In genomic region chr13:46782066-46782465, GRCh38 we compare ENCODE assay signal across 21 cellular contexts. TPM values are rescaled to one million over a fixed set of nuclear protein-coding genes. Genes with fewer than 3 reads are reported as not detected.
A peak's percentile ranks its signal among the peaks of the same experiment; 100 is the strongest.
DNase-seq lines count a peak whose midpoint lies in the region; ATAC-seq and FAIRE-seq lines count a peak whose summit lies in the region.
"Had no signal": no experiment of that assay in that cellular context is flagged by ENCODE, and none has a peak within 500 bp of the region (broad histone marks: within the 10 kb centered on the region; RNA-seq: fewer than 3 reads in every experiment).

No MANE protein-coding gene starts in this region.

- DNase-seq in frontal cortex (ENCODE audit: low spot score in 2 of 2) (no peak), small intestine (no peak)
- no peak for DNase-seq in stimulated activated CD4-positive, alpha-beta T cell treated with anti-CD3 and anti-CD28 coated beads, Interleukin-15, amount 100 ng/mL, for 24 hours
- DNase-seq in activated naive CD4-positive, alpha-beta T cell treated with anti-CD3 and anti-CD28 coated beads, Interleukin-2, amount 50 U/mL, for 72 hours (ENCODE audit: low spot score in 2 of 2), result no peak
- DNase-seq: ACHN; BE2C; C1 segment of cervical spinal cord; Caco-2; Calu3; CD4-positive, alpha-beta T cell; CD8-positive, alpha-beta T cell; DMS79 treated with DMSO at 0.1 percent for 48 hours; GF-D8 had no signal

- peaks cover 9 to 36% of the 10 kb centered on the region in 2 donors for H3K36me3 Mint-ChIP-seq in activated naive CD4-positive, alpha-beta T cell treated with anti-CD3 and anti-CD28 coated beads, Interleukin-2, amount 50 U/mL, for 72 hours

- H3K27ac Mint-ChIP-seq in activated naive CD4-positive, alpha-beta T cell treated with anti-CD3 and anti-CD28 coated beads, Interleukin-2, amount 50 U/mL, for 72 hours, result no peak overlapping the region
- H3K27ac Mint-ChIP-seq: CD4-positive, alpha-beta T cell; CD8-positive, alpha-beta T cell had no signal

- no peaks in the 10 kb centered on the region for H3K27me3 ChIP-seq in small intestine (ENCODE audit: control insufficient read depth in 2 of 2, insufficient read depth in 2 of 2, low read length in 2 of 2)
- H3K27me3 ChIP-seq: BE2C, BLaER1 had no signal

- no peak for ATAC-seq in HG03520 (IDR thresholded peaks at IDR 0.05; ENCODE audit: unreplicated experiment)
- no peak for ATAC-seq in activated naive CD4-positive, alpha-beta T cell treated with anti-CD3 and anti-CD28 coated beads, Interleukin-2, amount 50 U/mL, for 72 hours
- ATAC-seq: CD8-positive, alpha-beta T cell had no signal

- WGBS in small intestine, 3 donors, result 92 to 97% (median 93%) methylated on average over 1 of the region's 1 CpG

- FAIRE-seq in A204.1 (lab: Jason Lieb, UNC) (peak; percentile 43), colon (lab: Jason Lieb, UNC) (peak; percentile 21), frontal cortex (lab: Jason Lieb, UNC) (peak; percentile 69), small intestine (lab: Jason Lieb, UNC) (peak; percentile 33)
- FAIRE-seq: D721Med, GM12891, GM19239 had no signal

- H3K9me3 Mint-ChIP-seq in activated naive CD4-positive, alpha-beta T cell treated with anti-CD3 and anti-CD28 coated beads, Interleukin-2, amount 50 U/mL, for 72 hours, result no peaks in the 10 kb centered on the region
- H3K9me3 Mint-ChIP-seq: CD4-positive, alpha-beta T cell; CD8-positive, alpha-beta T cell had no signal

- H3K27ac ChIP-seq in small intestine (ENCODE audit: low read depth in 1 of 2, low read length in 1 of 2), result no peak overlapping the region
- H3K27ac ChIP-seq: 22Rv1, BLaER1 had no signal

- H3K36me3 ChIP-seq in small intestine (ENCODE audit: control insufficient read depth in 2 of 2, insufficient read depth in 2 of 2, low read length in 2 of 2), result peaks cover 0 to 14% of the 10 kb centered on the region in 2 donors

- H3K4me3 ChIP-seq in small intestine (ENCODE audit: low read depth in 1 of 2, low read length in 2 of 2), result no peak overlapping the region
- H3K4me3 ChIP-seq: BLaER1 had no signal

- H3K9me3 ChIP-seq in small intestine (ENCODE audit: control insufficient read depth, low read depth), result no peaks in the 10 kb centered on the region
- H3K9me3 ChIP-seq: BE2C, BLaER1, Caco-2 had no signal

- H3K4me1 ChIP-seq in small intestine (ENCODE audit: control insufficient read depth in 2 of 2, insufficient read depth in 1 of 2, low read depth in 1 of 2, low read length in 1 of 2), result no peaks in the 10 kb centered on the region
- H3K4me1 ChIP-seq: BE2C, BLaER1, Caco-2 had no signal

RNA-seq across cellular contexts. Expression of gene ESD, which starts 14.9 kb away (rescaled TPM):
- 124 TPM for total RNA-seq in frontal cortex
- 100 to 1,000 TPM; 108 to 121 (median 117) TPM for polyA plus RNA-seq in small intestine
- 100 to 1,000 TPM; 113 to 137 TPM for total RNA-seq in activated naive CD4-positive, alpha-beta T cell treated with anti-CD3 and anti-CD28 coated beads, Interleukin-2, amount 50 U/mL, for 72 hours
